In genomic region chr16:57244463-57244766, GRCh38 we compare ENCODE assay signal across 1 cellular context.
A peak's percentile ranks its signal among the peaks of the same experiment; 100 is the strongest.
TF ChIP-seq lines count a peak whose summit lies in the region.

No MANE protein-coding gene starts in this region.

TF ChIP-seq in K562, 482 proteins besides CTCF, POLR2A, EP300 and RAD21 (continued from another document and continues in another):
- no peak for TF ChIP-seq HINFP (tag; conservative IDR thresholded peaks at IDR 0.05; ENCODE audit: low read depth)
- TF ChIP-seq GATA2 (CRISPR knock-in tag; IDR thresholded peaks at IDR 0.05): no peak
- no peak for TF ChIP-seq TEAD4 (IDR thresholded peaks at IDR 0.05; ENCODE audit: low read length)
- TF ChIP-seq TEAD4 (CRISPR knock-in tag; IDR thresholded peaks at IDR 0.05; ENCODE audit: borderline replicate concordance): no peak
- 0 out of 2 replicates have a peak, but pooled peaks have one; percentile 23 for TF ChIP-seq SMARCE1 (IDR thresholded peaks at IDR 0.05)
- no peak for TF ChIP-seq FOXP1 (CRISPR knock-in tag; IDR thresholded peaks at IDR 0.05)
- TF ChIP-seq TCFL5 (CRISPR knock-in tag; conservative IDR thresholded peaks at IDR 0.05): no peak
- TF ChIP-seq ZNF764 (CRISPR knock-in tag; IDR thresholded peaks at IDR 0.05; ENCODE audit: low read depth): no peak
- no peak for TF ChIP-seq STAT5B (CRISPR knock-in tag; IDR thresholded peaks at IDR 0.05)
- TF ChIP-seq SFPQ (IDR thresholded peaks at IDR 0.05; ENCODE audit: low read depth, low read length): no peak
- TF ChIP-seq GATAD2B (IDR thresholded peaks at IDR 0.05; ENCODE audit: borderline replicate concordance): 0 out of 2 replicates have a peak, but pooled peaks have one; percentile 1
- TF ChIP-seq BRCA1 (IDR thresholded peaks at IDR 0.05): no peak
- TF ChIP-seq BRCA1 (CRISPR knock-in tag; IDR thresholded peaks at IDR 0.05): no peak
- no peak for TF ChIP-seq ZNF584 (CRISPR knock-in tag; IDR thresholded peaks at IDR 0.05; ENCODE audit: low read depth)
- no peak for TF ChIP-seq ZBTB9 (CRISPR knock-in tag; IDR thresholded peaks at IDR 0.05)
- no peak for TF ChIP-seq ZC3H11A (IDR thresholded peaks at IDR 0.05; ENCODE audit: low read depth, low read length)
- no peak for TF ChIP-seq CSDE1 (IDR thresholded peaks at IDR 0.05)
- TF ChIP-seq TCF15 (CRISPR knock-in tag; IDR thresholded peaks at IDR 0.05): no peak
- TF ChIP-seq ZNF668 (CRISPR knock-in tag; IDR thresholded peaks at IDR 0.05): no peak
- TF ChIP-seq SIX5 (IDR thresholded peaks at IDR 0.05; ENCODE audit: borderline replicate concordance in 1 of 2, insufficient read depth in 1 of 2, low read depth in 1 of 2, low read length in 2 of 2): no peak
- no peak for TF ChIP-seq ZNF24 (IDR thresholded peaks at IDR 0.05)
- no peak for TF ChIP-seq THAP12 (CRISPR knock-in tag; IDR thresholded peaks at IDR 0.05)
- TF ChIP-seq ADNP (tag; IDR thresholded peaks at IDR 0.05): no peak
- no peak for TF ChIP-seq SRSF1 (IDR thresholded peaks at IDR 0.05; ENCODE audit: low read depth, low read length)
- TF ChIP-seq CC2D1A (IDR thresholded peaks at IDR 0.05): 0 out of 2 replicates have a peak, but pooled peaks have one; percentile 8
- TF ChIP-seq ZBTB7A (IDR thresholded peaks at IDR 0.05; ENCODE audit: borderline replicate concordance, control insufficient read depth, low read depth, low read length): no peak
- TF ChIP-seq ZNF395 (CRISPR knock-in tag; IDR thresholded peaks at IDR 0.05): no peak
- TF ChIP-seq ZNF609 (CRISPR knock-in tag; IDR thresholded peaks at IDR 0.05; ENCODE audit: borderline replicate concordance): peak; percentile 57; the same call in 1 of the 2 replicates
- TF ChIP-seq THRAP3 (IDR thresholded peaks at IDR 0.05; ENCODE audit: borderline replicate concordance): no peak
- no peak for TF ChIP-seq CHCHD3 (CRISPR knock-in tag; IDR thresholded peaks at IDR 0.05)
- no peak for TF ChIP-seq FIP1L1 (IDR thresholded peaks at IDR 0.05; ENCODE audit: low read depth, low read length, poor library complexity, severe bottlenecking)
- no peak for TF ChIP-seq FOXJ2 (tag; IDR thresholded peaks at IDR 0.05)
- TF ChIP-seq ZNF318 (IDR thresholded peaks at IDR 0.05; ENCODE audit: borderline replicate concordance in 1 of 2, low read depth in 1 of 2): no peak
- no peak for TF ChIP-seq HMG20B (CRISPR knock-in tag; IDR thresholded peaks at IDR 0.05)
- no peak for TF ChIP-seq ILK (tag; IDR thresholded peaks at IDR 0.05; ENCODE audit: borderline replicate concordance, low read depth)
- no peak for TF ChIP-seq HNRNPL (IDR thresholded peaks at IDR 0.05; ENCODE audit: low read depth, low read length)
- no peak for TF ChIP-seq NR2C2 (CRISPR knock-in tag; IDR thresholded peaks at IDR 0.05)
- TF ChIP-seq NR2C2 (tag; IDR thresholded peaks at IDR 0.05): no peak
- TF ChIP-seq POLR2H (tag; IDR thresholded peaks at IDR 0.05; ENCODE audit: low read depth): no peak
- TF ChIP-seq GABPA (tag; conservative IDR thresholded peaks at IDR 0.05; ENCODE audit: low read depth): no peak
- TF ChIP-seq ZNF830 (CRISPR knock-in tag; IDR thresholded peaks at IDR 0.05): no peak
- no peak; the same call in 1 of the 2 replicates for TF ChIP-seq FOSL1 (tag; conservative IDR thresholded peaks at IDR 0.05)
